ENCODE assay signal across 8 cellular contexts in genomic region chr6:45419574-45420082, GRCh38. TPM values are rescaled to one million over a fixed set of nuclear protein-coding genes. Genes with fewer than 3 reads are reported as not detected.
A peak's percentile ranks its signal among the peaks of the same experiment; 100 is the strongest.
DNase-seq lines count a peak whose midpoint lies in the region; ATAC-seq and TF ChIP-seq lines count a peak whose summit lies in the region.

No MANE protein-coding gene starts in this region.

- DNase-seq in AML-193 (lab: John Stamatoyannopoulos, UW) (peak; percentile 81 to 85), HT-29 (ENCODE audit: low spot score) (peak; percentile 92), T follicular helper cell (ENCODE audit: low read depth) (peak; percentile 22), astrocyte of the hippocampus (ENCODE audit: low read depth, low spot score) (peak; percentile 87), spleen (peak; percentile 89), NCI-H1092 (lab: John Stamatoyannopoulos, UW) (no peak)

- H3K27ac ChIP-seq in iPS-20b (ENCODE audit: low read length): no peak overlapping the region
- no peak overlapping the region for H3K27ac ChIP-seq in spleen

- no peak for ATAC-seq in GM18873 (IDR thresholded peaks at IDR 0.05; ENCODE audit: low FRiP score, unreplicated experiment)

- no peaks in the 10 kb centered on the region for H3K36me3 ChIP-seq in iPS-20b (ENCODE audit: insufficient read depth, low read depth, low read length)
- no peaks in the 10 kb centered on the region for H3K36me3 ChIP-seq in spleen

- H3K9me3 ChIP-seq in iPS-20b (ENCODE audit: insufficient read depth, low read depth, low read length) (no peaks in the 10 kb centered on the region), spleen (no peaks in the 10 kb centered on the region)

- H3K27me3 ChIP-seq in iPS-20b (ENCODE audit: insufficient read depth, low read length) (peaks cover 97% of the 10 kb centered on the region), spleen (replicated peaks in 1 of 7) (peaks cover 4 to 93% (median 57%) of the 10 kb centered on the region in 7 donors)

- TF ChIP-seq CTCF in spleen (IDR thresholded peaks at IDR 0.05 in 8 of 11, conservative IDR thresholded peaks at IDR 0.05 in 3 of 11): peak in 6 of 11 experiments; percentile 8 to 39 (median 18)

- intact Hi-C loops in spleen (cut with DNase I; ENCODE audit: low total_unique reads): no loop called here

- TF ChIP-seq POLR2A in spleen (IDR thresholded peaks at IDR 0.05): no peak

- no peak overlapping the region for H3K9ac ChIP-seq in iPS-20b (ENCODE audit: low read depth, low read length)

- H3K4me3 ChIP-seq in iPS-20b (ENCODE audit: low read length) (peak overlapping the region; percentile 85), spleen (peak overlapping the region in 7 of 8 donors; percentile 19 to 84 (median 63))

- 2 to 7% (median 2%) methylated on average over 37 to 38 of the region's 38 CpGs for WGBS in spleen, 5 donors

- H3K4me1 ChIP-seq in iPS-20b (ENCODE audit: insufficient read depth, low read length): peaks cover 15% of the 10 kb centered on the region; the same call in 1 of the 2 replicates
- peaks cover 31 to 61% (median 47%) of the 10 kb centered on the region in 6 donors for H3K4me1 ChIP-seq in spleen

RNA-seq across cellular contexts. Expression of gene SUPT3H, which starts 41.9 kb away (rescaled TPM):
- total RNA-seq in HT-29 (2014; rRNA removed; shearing (Covaris generic)): 1.9 and 2.8 TPM in 2 replicates
- 10 to 100 TPM in 1 of 7 donors, 1 to 10 TPM in 6; 3.1 to 16.8 (median 6.7) TPM for total RNA-seq in spleen
- polyA plus RNA-seq in spleen: 1 to 10 TPM; 3.5 to 4.2 (median 3.8) TPM
